In genomic region chr7:158406817-158407216, GRCh38 we compare ENCODE assay signal across 18 cellular contexts.
"Had no signal": no experiment of that assay in that cellular context is flagged by ENCODE, and none has a peak within 500 bp of the region (broad histone marks: within the 10 kb centered on the region; RNA-seq: fewer than 3 reads in every experiment).

No MANE protein-coding gene starts in this region.

- H3K36me3 Mint-ChIP-seq: memory B cell; naive thymus-derived CD4-positive, alpha-beta T cell had no signal

- H3K27me3 Mint-ChIP-seq: activated CD4-positive, alpha-beta T cell treated with anti-CD3 and anti-CD28 coated beads, Interleukin-2, amount 10 ng/mL, durations not matched to agents 24 days and 14 days had no signal

- H3K9me3 ChIP-seq: ascending aorta, breast epithelium, pancreas, tibial nerve had no signal

- H3K4me3 Mint-ChIP-seq: activated CD4-positive, alpha-beta T cell treated with anti-CD3 and anti-CD28 coated beads, Interleukin-2, amount 10 ng/mL, durations not matched to agents 24 days and 14 days; activated CD8-positive, alpha-beta T cell treated with anti-CD3 and anti-CD28 coated beads for 36 hours; activated T-cell treated with anti-CD3 and anti-CD28 coated beads, Interleukin-2, amount 50 U/mL, for 24 hours; effector memory CD8-positive, alpha-beta T cell; memory B cell; naive thymus-derived CD4-positive, alpha-beta T cell; T-helper 1 cell treated with Interleukin-12 subunit alpha and Interleukin-12 subunit beta and Interleukin-4 antibody, amounts not matched to agents 30 μg/mL and 1 μg/mL, for 36 hours had no signal

- H3K4me3 ChIP-seq: ascending aorta, breast epithelium, pancreas, tibial nerve had no signal

- H3K27me3 ChIP-seq: ascending aorta, pancreas, tibial nerve had no signal

- ATAC-seq: activated CD8-positive, alpha-beta T cell treated with anti-CD3 and anti-CD28 coated beads for 36 hours; effector memory CD8-positive, alpha-beta T cell; naive thymus-derived CD4-positive, alpha-beta T cell; pancreas; stimulated activated naive CD8-positive, alpha-beta T cell treated with anti-CD3 and anti-CD28 coated beads, Interleukin-15, Interleukin-2, amounts not matched to agents 100 U/mL and 50 U/mL, for 24 hours had no signal

- H3K4me1 Mint-ChIP-seq: activated CD4-positive, alpha-beta T cell treated with anti-CD3 and anti-CD28 coated beads, Interleukin-2, amount 10 ng/mL, durations not matched to agents 24 days and 14 days; memory B cell; naive thymus-derived CD4-positive, alpha-beta T cell had no signal

- H3K27ac Mint-ChIP-seq: activated CD4-positive, alpha-beta T cell treated with anti-CD3 and anti-CD28 coated beads, Interleukin-2, amount 10 ng/mL, durations not matched to agents 24 days and 14 days; activated CD8-positive, alpha-beta T cell treated with anti-CD3 and anti-CD28 coated beads for 36 hours; activated T-cell treated with anti-CD3 and anti-CD28 coated beads, Interleukin-2, amount 50 U/mL, for 24 hours; effector memory CD8-positive, alpha-beta T cell; memory B cell; naive thymus-derived CD4-positive, alpha-beta T cell; T-helper 1 cell treated with Interleukin-12 subunit alpha and Interleukin-12 subunit beta and Interleukin-4 antibody, amounts not matched to agents 30 μg/mL and 1 μg/mL, for 36 hours had no signal

- H3K36me3 ChIP-seq: ascending aorta, breast epithelium, pancreas, tibial nerve had no signal

- H3K4me1 ChIP-seq: ascending aorta, breast epithelium, pancreas, tibial nerve had no signal

- DNase-seq: activated CD4-positive, alpha-beta T cell treated with anti-CD3 and anti-CD28 coated beads, Interleukin-2, amount 10 ng/mL, durations not matched to agents 24 days and 14 days; activated CD8-positive, alpha-beta T cell treated with anti-CD3 and anti-CD28 coated beads for 36 hours; activated naive CD4-positive, alpha-beta T cell treated with anti-CD3 and anti-CD28 coated beads, Interleukin-2, amount 50 U/mL, for 16 hours; activated T-cell treated with anti-CD3 and anti-CD28 coated beads, Interleukin-2, amount 50 U/mL, for 24 hours; cerebellar nuclear complex; dermis blood vessel endothelial cell; effector memory CD8-positive, alpha-beta T cell; foreskin fibroblast; hippocampal formation; kidney; naive thymus-derived CD4-positive, alpha-beta T cell; pancreas; stimulated activated naive CD8-positive, alpha-beta T cell treated with anti-CD3 and anti-CD28 coated beads, Interleukin-15, Interleukin-2, amounts not matched to agents 100 U/mL and 50 U/mL, for 24 hours had no signal

- H3K9me3 Mint-ChIP-seq: activated CD4-positive, alpha-beta T cell treated with anti-CD3 and anti-CD28 coated beads, Interleukin-2, amount 10 ng/mL, durations not matched to agents 24 days and 14 days; activated CD8-positive, alpha-beta T cell treated with anti-CD3 and anti-CD28 coated beads for 36 hours; activated T-cell treated with anti-CD3 and anti-CD28 coated beads, Interleukin-2, amount 50 U/mL, for 24 hours; effector memory CD8-positive, alpha-beta T cell; memory B cell; naive thymus-derived CD4-positive, alpha-beta T cell; T-helper 1 cell treated with Interleukin-12 subunit alpha and Interleukin-12 subunit beta and Interleukin-4 antibody, amounts not matched to agents 30 μg/mL and 1 μg/mL, for 36 hours had no signal
